In genomic region chr19:38203197-38203596, GRCh38 we compare ENCODE assay signal across 22 cellular contexts.
"Had no signal": no experiment of that assay in that cellular context is flagged by ENCODE, and none has a peak within 500 bp of the region (broad histone marks: within the 10 kb centered on the region; RNA-seq: fewer than 3 reads in every experiment).

No MANE protein-coding gene starts in this region.

- DNase-seq: effector CD8-positive, alpha-beta T cell; foreskin melanocyte; left colon; left ventricle myocardium superior; mesenchymal stem cell; midbrain; occipital lobe; right lobe of liver; stimulated activated CD4-positive, alpha-beta T cell treated with anti-CD3 and anti-CD28 coated beads, Interleukin-4, amount 100 ng/mL, for 1 hour; stimulated activated CD8-positive, alpha-beta memory T cell treated with anti-CD3 and anti-CD28 coated beads, Interleukin-4, amount 100 ng/mL, for 48 hours; stimulated activated naive CD8-positive, alpha-beta T cell treated with anti-CD3 and anti-CD28 coated beads, Interleukin-15, Interleukin-2, amounts not matched to agents 100 U/mL and 50 U/mL, for 24 hours; tibial artery; upper lobe of left lung; uterus had no signal

- H3K27me3 ChIP-seq: hepatocyte, neural progenitor cell, right lobe of liver, suprapubic skin, upper lobe of left lung, uterus had no signal

- H3K4me2 ChIP-seq: hepatocyte, neural progenitor cell had no signal

- H3K9me3 ChIP-seq: prostate gland, right lobe of liver, suprapubic skin, tibial artery, upper lobe of left lung, uterus had no signal

- H3K4me3 ChIP-seq: hepatocyte, lung, neural progenitor cell, prostate gland, right lobe of liver, suprapubic skin, tibial artery, upper lobe of left lung, uterus had no signal

- H3K36me3 ChIP-seq: neural progenitor cell, uterus had no signal

- H3K4me1 ChIP-seq: parathyroid adenoma, prostate gland, right lobe of liver, tibial artery, upper lobe of left lung, uterus had no signal

- H2AFZ ChIP-seq: hepatocyte, neural progenitor cell, parathyroid adenoma had no signal

- H3K27ac ChIP-seq: hepatocyte, neural progenitor cell, parathyroid adenoma, prostate gland, right lobe of liver, suprapubic skin, tibial artery, upper lobe of left lung, uterus had no signal

- H3K27ac Mint-ChIP-seq: natural killer cell treated with Interleukin-12 subunit alpha and Interleukin-12 subunit beta and Interleukin-15 and Interleukin-18, amount 100 ng/mL, for 72 hours; neural progenitor cell; stimulated activated effector memory CD8-positive, alpha-beta T cell treated with anti-CD3 and anti-CD28 coated beads, Interleukin-12 subunit alpha, Interleukin-12 subunit beta, amount 100 ng/mL, for 72 hours had no signal

- H3K9me3 Mint-ChIP-seq: natural killer cell treated with Interleukin-12 subunit alpha and Interleukin-12 subunit beta and Interleukin-15 and Interleukin-18, amount 100 ng/mL, for 72 hours; neural progenitor cell; stimulated activated effector memory CD8-positive, alpha-beta T cell treated with anti-CD3 and anti-CD28 coated beads, Interleukin-12 subunit alpha, Interleukin-12 subunit beta, amount 100 ng/mL, for 72 hours had no signal

- H3K9ac ChIP-seq: neural progenitor cell, parathyroid adenoma had no signal

- H3K4me3 Mint-ChIP-seq: natural killer cell treated with Interleukin-12 subunit alpha and Interleukin-12 subunit beta and Interleukin-15 and Interleukin-18, amount 100 ng/mL, for 72 hours; neural progenitor cell; stimulated activated effector memory CD8-positive, alpha-beta T cell treated with anti-CD3 and anti-CD28 coated beads, Interleukin-12 subunit alpha, Interleukin-12 subunit beta, amount 100 ng/mL, for 72 hours had no signal

- H3K4me1 Mint-ChIP-seq: stimulated activated effector memory CD8-positive, alpha-beta T cell treated with anti-CD3 and anti-CD28 coated beads, Interleukin-12 subunit alpha, Interleukin-12 subunit beta, amount 100 ng/mL, for 72 hours had no signal
